In genomic region chr22:22666307-22667091, GRCh38 we compare ENCODE assay signal across 8 cellular contexts. TPM values are rescaled to one million over a fixed set of nuclear protein-coding genes. Genes with fewer than 3 reads are reported as not detected.
DNase-seq lines count a peak whose midpoint lies in the region; ATAC-seq and TF ChIP-seq lines count a peak whose summit lies in the region.

No MANE protein-coding gene starts in this region.

- H3K27me3 ChIP-seq in DOHH2 (ENCODE audit: control insufficient read depth, low read length) (no peaks in the 10 kb centered on the region), uterus (no peaks in the 10 kb centered on the region), sigmoid colon (peaks cover 0 to 7% (median 0%) of the 10 kb centered on the region in 3 donors)

- ATAC-seq in T-helper 17 cell (no peak), HG02981 (IDR thresholded peaks at IDR 0.05; ENCODE audit: unreplicated experiment) (no peak)

- H4K20me1 ChIP-seq in DOHH2 (ENCODE audit: control insufficient read depth, insufficient read depth, low read depth, low read length), result no peaks in the 10 kb centered on the region

- H3K4me3 Mint-ChIP-seq in T-helper 17 cell, result no peak overlapping the region

- TF ChIP-seq CTCF in DOHH2 (IDR thresholded peaks at IDR 0.05; ENCODE audit: low read depth, low read length, poor library complexity, severe bottlenecking) (peak; percentile 94), HEK293 (tag by site-specific recombination; IDR thresholded peaks at IDR 0.05) (peak; percentile 65), uterus (IDR thresholded peaks at IDR 0.05) (peak in 3 of 4 experiments; percentile 20 to 30 (median 20)), sigmoid colon (IDR thresholded peaks at IDR 0.05) (no peak)

- TF ChIP-seq POLR2A in uterus (IDR thresholded peaks at IDR 0.05) (no peak), sigmoid colon (IDR thresholded peaks at IDR 0.05) (no peak)

- TF ChIP-seq EP300 in sigmoid colon (IDR thresholded peaks at IDR 0.05), result no peak

- H3K4me3 ChIP-seq in DOHH2 (ENCODE audit: low read length) (no peak overlapping the region), HEK293 (ENCODE audit: low read depth, low read length) (no peak overlapping the region), uterus (no peak overlapping the region), sigmoid colon (no peak overlapping the region)

- H3K79me2 ChIP-seq in DOHH2 (ENCODE audit: control insufficient read depth, low read length), result no peaks in the 10 kb centered on the region

- 42 to 55% methylated on average over 7 of the region's 7 CpGs for WGBS in sigmoid colon, 2 donors

- no peak overlapping the region for H3K27ac Mint-ChIP-seq in T-helper 17 cell

- H3K36me3 ChIP-seq in DOHH2 (ENCODE audit: control insufficient read depth, low read length) (no peaks in the 10 kb centered on the region), HEK293 (ENCODE audit: control insufficient read depth in 2 of 2, insufficient read depth in 1 of 2, low read length in 2 of 2) (no peaks in the 10 kb centered on the region), uterus (no peaks in the 10 kb centered on the region), sigmoid colon (no peaks in the 10 kb centered on the region)

- H3K4me2 ChIP-seq in DOHH2 (ENCODE audit: low read length), result peak overlapping the region; percentile 73

- H3K9me2 ChIP-seq in DOHH2 (replicated peaks; ENCODE audit: control insufficient read depth, low read length), result no peaks in the 10 kb centered on the region

- H3K27me3 Mint-ChIP-seq in T-helper 17 cell, result peaks cover 31% of the 10 kb centered on the region

- H3K4me1 Mint-ChIP-seq in T-helper 17 cell, result no peaks in the 10 kb centered on the region

- no peaks in the 10 kb centered on the region for H3K36me3 Mint-ChIP-seq in T-helper 17 cell (ENCODE audit: low read depth)

- POLR2A ChIA-PET in HEK293 (lab: Yijun Ruan, JAX), result interaction anchor here (0.8 to 1.3 kb wide), 3 partner anchors 13 to 26 kb away, joined by 3 to 4 read pairs (median 3); no protein-coding TSS in a partner anchor

- peaks cover 66% of the 10 kb centered on the region for H3K4me1 ChIP-seq in DOHH2 (ENCODE audit: control insufficient read depth, low read length)
- no peaks in the 10 kb centered on the region for H3K4me1 ChIP-seq in HEK293 (ENCODE audit: control insufficient read depth, insufficient read depth, low read length)
- no peaks in the 10 kb centered on the region for H3K4me1 ChIP-seq in uterus
- H3K4me1 ChIP-seq in sigmoid colon, result no peaks in the 10 kb centered on the region

- intact Hi-C loops in uterus (cut with DNase I; ENCODE audit: low total_unique reads), result no loop called here
- intact Hi-C loops in sigmoid colon (cut with DNase I), result no loop called here

- H3K27ac ChIP-seq in DOHH2 (ENCODE audit: low read depth, low read length) (peak overlapping the region; percentile 63), HEK293 (ENCODE audit: extremely low read depth, low read depth, low read length) (no peak overlapping the region), uterus (no peak overlapping the region), sigmoid colon (no peak overlapping the region)

- DNase-seq in activated CD4-positive, alpha-beta T cell treated with anti-CD3 and anti-CD28 coated beads, Interleukin-2, amount 50 U/mL, for 48 hours, result peak; percentile 19 to 34
- DNase-seq in kidney glomerular epithelial cell (lab: John Stamatoyannopoulos, UW), result peak; percentile 43
- no peak for DNase-seq in uterus
- DNase-seq in sigmoid colon, result no peak
- DNase-seq in T-helper 17 cell, result no peak

- CTCF ChIA-PET in HEK293 (lab: Yijun Ruan, JAX), result interaction anchor here (0.6 to 5.6 kb wide), 37 partner anchors 9 to 472 kb away, joined by 3 to 94 read pairs (median 5); no protein-coding TSS in a partner anchor

- H3F3A ChIP-seq in DOHH2 (ENCODE audit: control insufficient read depth, insufficient read depth), result peaks cover 5% of the 10 kb centered on the region

- H3K9me3 ChIP-seq in DOHH2 (ENCODE audit: control insufficient read depth, insufficient read depth, low read length) (no peaks in the 10 kb centered on the region), HEK293 (ENCODE audit: control insufficient read depth, insufficient read depth, low read depth, low read length) (no peaks in the 10 kb centered on the region), uterus (no peaks in the 10 kb centered on the region), sigmoid colon (no peaks in the 10 kb centered on the region), T-helper 17 cell (ENCODE audit: control insufficient read depth, low read length, poor library complexity, severe bottlenecking) (no peaks in the 10 kb centered on the region)

TF ChIP-seq in HEK293, 187 proteins besides CTCF, POLR2A, EP300 and RAD21:
- TF ChIP-seq SCRT1 (tag by site-specific recombination; IDR thresholded peaks at IDR 0.05; ENCODE audit: borderline replicate concordance) (peak; percentile 92), ZNF148 (tag by site-specific recombination; IDR thresholded peaks at IDR 0.05; ENCODE audit: borderline replicate concordance) (no peak), ZNF221 (tag by site-specific recombination; IDR thresholded peaks at IDR 0.05; ENCODE audit: borderline replicate concordance) (no peak), ZNF654 (tag by site-specific recombination; IDR thresholded peaks at IDR 0.05; ENCODE audit: low read depth) (peak; percentile 42), SCRT2 (tag by site-specific recombination; IDR thresholded peaks at IDR 0.05) (peak; percentile 95), YY2 (tag by site-specific recombination; IDR thresholded peaks at IDR 0.05) (no peak)
- TF ChIP-seq, protein P1, sequence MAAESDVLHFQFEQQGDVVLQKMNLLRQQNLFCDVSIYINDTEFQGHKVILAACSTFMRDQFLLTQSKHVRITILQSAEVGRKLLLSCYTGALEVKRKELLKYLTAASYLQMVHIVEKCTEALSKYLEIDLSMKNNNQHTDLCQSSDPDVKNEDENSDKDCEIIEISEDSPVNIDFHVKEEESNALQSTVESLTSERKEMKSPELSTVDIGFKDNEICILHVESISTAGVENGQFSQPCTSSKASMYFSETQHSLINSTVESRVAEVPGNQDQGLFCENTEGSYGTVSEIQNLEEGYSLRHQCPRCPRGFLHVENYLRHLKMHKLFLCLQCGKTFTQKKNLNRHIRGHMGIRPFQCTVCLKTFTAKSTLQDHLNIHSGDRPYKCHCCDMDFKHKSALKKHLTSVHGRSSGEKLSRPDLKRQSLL (tag by site-specific recombination; IDR thresholded peaks at IDR 0.05), result no peak
- TF ChIP-seq, protein P2, sequence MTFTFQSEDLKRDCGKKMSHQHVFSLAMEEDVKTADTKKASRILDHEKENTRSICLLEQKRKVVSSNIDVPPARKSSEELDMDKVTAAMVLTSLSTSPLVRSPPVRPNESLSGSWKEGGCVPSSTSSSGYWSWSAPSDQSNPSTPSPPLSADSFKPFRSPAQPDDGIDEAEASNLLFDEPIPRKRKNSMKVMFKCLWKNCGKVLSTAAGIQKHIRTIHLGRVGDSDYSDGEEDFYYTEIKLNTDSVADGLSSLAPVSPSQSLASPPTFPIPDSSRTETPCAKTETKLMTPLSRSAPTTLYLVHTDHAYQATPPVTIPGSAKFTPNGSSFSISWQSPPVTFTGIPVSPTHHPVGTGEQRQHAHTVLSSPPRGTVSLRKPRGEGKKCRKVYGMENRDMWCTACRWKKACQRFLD (tag by site-specific recombination; IDR thresholded peaks at IDR 0.05), result no peak
TF ChIP-seq in HEK293: peak in this region for 3.

RNA-seq across cellular contexts. Expression of gene GGTLC2, which starts 22.1 kb away (rescaled TPM):
- total RNA-seq in uterus (not detected), sigmoid colon (not detected), T-helper 17 cell (not detected)
- polyA plus RNA-seq in sigmoid colon, result not detected

Comparison
In these comparisons a context has a peak if more than half of its experiments do, and no peak if none do; other contexts are left out.
1. CTCF ChIP-seq: peak in DOHH2 (single experiment), HEK293 (single experiment) and uterus (3 of 4); none in sigmoid colon (0 of 4).
2. DNase-seq: peak in activated CD4-positive, alpha-beta T cell treated with anti-CD3 and anti-CD28 coated beads, Interleukin-2, amount 50 U/mL, for 48 hours (2 of 2) and kidney glomerular epithelial cell (single experiment); none in uterus (0 of 2), sigmoid colon (single experiment) and T-helper 17 cell (0 of 3).